Comparison of ENCODE assay signal across 19 cellular contexts in the genomic region with DNA sequence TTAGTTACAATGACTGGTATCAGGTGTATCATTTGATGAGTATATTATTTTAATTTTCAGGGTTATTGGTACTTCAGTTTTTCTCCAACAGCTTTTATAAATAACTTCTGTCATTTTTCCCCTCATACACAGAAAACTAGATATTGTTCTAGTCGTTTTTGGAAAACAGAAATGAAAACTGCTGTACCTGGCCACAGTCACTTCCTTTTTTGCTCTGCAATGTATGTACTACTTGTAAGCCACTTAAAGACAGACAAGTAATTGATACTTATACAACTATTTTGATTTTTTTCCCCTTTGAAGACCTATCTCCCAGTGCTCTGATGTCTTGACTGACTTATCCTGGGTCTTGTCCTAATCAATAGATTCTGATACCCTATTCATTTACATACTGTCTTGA.
DNase-seq lines count a peak whose midpoint lies in the region; ATAC-seq and TF ChIP-seq lines count a peak whose summit lies in the region.
"Had no signal": no experiment of that assay in that cellular context is flagged by ENCODE, and none has a peak within 500 bp of the region (broad histone marks: within the 10 kb centered on the region; RNA-seq: fewer than 3 reads in every experiment).

No MANE protein-coding gene starts in this region.

- H3K36me3 Mint-ChIP-seq in T-helper 2 cell treated with Interferon-gamma antibody and Interleukin-4, amounts not matched to agents 5 μg/mL and 100 μg/mL, for 36 hours (ENCODE audit: low read depth): no peaks in the 10 kb centered on the region
- H3K36me3 Mint-ChIP-seq: CD14-positive monocyte; CD4-positive, alpha-beta memory T cell; IgD-negative memory B cell had no signal

- no peaks in the 10 kb centered on the region for H3K27me3 Mint-ChIP-seq in T-helper 2 cell treated with Interferon-gamma antibody and Interleukin-4, amounts not matched to agents 5 μg/mL and 100 μg/mL, for 36 hours (ENCODE audit: low read depth)
- H3K27me3 Mint-ChIP-seq: CD4-positive, alpha-beta memory T cell; IgD-negative memory B cell had no signal

- peaks cover 19% of the 10 kb centered on the region for H3K4me1 Mint-ChIP-seq in T-helper 2 cell treated with Interferon-gamma antibody and Interleukin-4, amounts not matched to agents 5 μg/mL and 100 μg/mL, for 36 hours (ENCODE audit: low read depth)

- ATAC-seq in GM19351 (IDR thresholded peaks at IDR 0.05; ENCODE audit: unreplicated experiment): no peak
- ATAC-seq: HCT116, HepG2 had no signal

- peak overlapping the region; percentile 41 for H3K4me3 Mint-ChIP-seq in T-helper 2 cell treated with Interferon-gamma antibody and Interleukin-4, amounts not matched to agents 5 μg/mL and 100 μg/mL, for 36 hours
- H3K4me3 Mint-ChIP-seq: CD14-positive monocyte; CD4-positive, alpha-beta memory T cell; HFFc6; IgD-negative memory B cell had no signal

- TF ChIP-seq CTCF in GM10248 (IDR thresholded peaks at IDR 0.05; ENCODE audit: control extremely low read depth, extremely low read depth, low read depth, missing control alignments) (no peak), foreskin fibroblast (IDR thresholded peaks at IDR 0.05; ENCODE audit: low read depth, low read length) (no peak)

- CTCF ChIA-PET in GM10248 (lab: Yijun Ruan, JAX): interaction anchor here (1.0 kb wide), 1 partner anchor 12 kb away, joined by 3 read pairs; no protein-coding TSS in a partner anchor

- no peak overlapping the region for H3K4me3 ChIP-seq in Jurkat, Clone E6-1 (ENCODE audit: low read length)
- H3K4me3 ChIP-seq in foreskin fibroblast (ENCODE audit: low read depth in 1 of 2, low read length in 2 of 2): no peak overlapping the region
- H3K4me3 ChIP-seq: BLaER1 had no signal

- no peaks in the 10 kb centered on the region for H3K9me3 Mint-ChIP-seq in T-helper 2 cell treated with Interferon-gamma antibody and Interleukin-4, amounts not matched to agents 5 μg/mL and 100 μg/mL, for 36 hours
- H3K9me3 Mint-ChIP-seq: CD4-positive, alpha-beta memory T cell; HFFc6; IgD-negative memory B cell had no signal

- POLR2A ChIA-PET in GM10248 (lab: Yijun Ruan, JAX): no interaction called here

- H3K27ac Mint-ChIP-seq in T-helper 2 cell treated with Interferon-gamma antibody and Interleukin-4, amounts not matched to agents 5 μg/mL and 100 μg/mL, for 36 hours: peak overlapping the region; percentile 15
- H3K27ac Mint-ChIP-seq: CD14-positive monocyte; CD4-positive, alpha-beta memory T cell; HFFc6; IgD-negative memory B cell had no signal

- no peak for DNase-seq in T-helper 2 cell treated with Interferon-gamma antibody and Interleukin-4, amounts not matched to agents 5 μg/mL and 100 μg/mL, for 36 hours (ENCODE audit: low spot score)
- DNase-seq in T-helper 2 cell (no peak), GM10248 (ENCODE audit: extremely low spot score) (peak; percentile 3), OCI-M1 (lab: John Stamatoyannopoulos, UW) (peak; percentile 34), foreskin fibroblast (no peak)
- peak; percentile 8 for DNase-seq in Jurkat, Clone E6-1 (ENCODE audit: low read depth, low spot score)
- DNase-seq: 8988T; CD4-positive, alpha-beta memory T cell; DMS153; DMS79; GDM1; GOT3; HFFc6 had no signal

Comparison
In these comparisons a context has a peak if more than half of its experiments do, and no peak if none do; other contexts are left out.
1. DNase-seq: peak in GM10248 (single experiment), Jurkat, Clone E6-1 (single experiment) and OCI-M1 (single experiment); none in T-helper 2 cell treated with Interferon-gamma antibody and Interleukin-4, amounts not matched to agents 5 μg/mL and 100 μg/mL, for 36 hours (single experiment), T-helper 2 cell (0 of 5) and foreskin fibroblast (0 of 2).